In the genomic region with DNA sequence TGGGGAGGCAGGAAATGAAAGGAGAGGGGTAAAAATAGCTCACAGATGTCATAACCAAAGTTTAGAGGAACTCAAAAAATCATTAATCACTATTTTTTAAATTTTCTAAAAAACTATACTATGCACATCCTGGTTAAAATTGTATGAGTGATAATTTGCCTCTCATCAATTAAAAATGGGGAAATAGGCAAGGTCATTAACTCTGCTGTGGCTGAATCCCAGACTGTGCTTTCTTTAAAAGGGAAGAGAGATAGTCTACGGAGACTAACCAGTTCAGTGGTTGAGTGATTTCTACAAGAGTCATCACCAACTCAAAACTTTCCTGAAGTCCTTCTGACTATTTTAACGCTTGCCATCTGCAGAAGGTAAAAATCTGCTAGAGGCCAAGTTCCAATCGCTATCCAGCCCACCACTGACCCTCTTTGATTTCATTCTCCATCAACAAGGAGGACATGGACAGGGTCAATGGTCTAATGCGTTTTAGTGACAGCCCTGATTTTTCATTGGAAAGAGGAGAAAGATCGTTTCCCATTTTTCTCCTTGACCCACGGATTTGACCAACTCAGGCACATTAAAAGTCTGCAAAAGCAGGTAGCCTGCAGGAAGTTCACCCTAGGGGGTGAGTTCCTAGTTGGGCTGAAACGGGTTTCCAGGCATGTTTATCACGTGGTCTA, we compare ENCODE assay signal across 8 cellular contexts. TPM values are rescaled to one million over a fixed set of nuclear protein-coding genes. Genes with fewer than 3 reads are reported as not detected.
DNase-seq lines count a peak whose midpoint lies in the region; ATAC-seq and TF ChIP-seq lines count a peak whose summit lies in the region.

No MANE protein-coding gene starts in this region.

- 10 to 13% methylated on average over 8 of the region's 8 CpGs for WGBS in esophagus squamous epithelium, 2 donors

- H3K36me3 ChIP-seq in ACC112 (ENCODE audit: insufficient read depth, low read length) (peaks cover 5% of the 10 kb centered on the region), esophagus squamous epithelium (no peaks in the 10 kb centered on the region)

- peak; percentile 23 for ATAC-seq in GM18867 (IDR thresholded peaks at IDR 0.05; ENCODE audit: unreplicated experiment)
- peak; percentile 4 for ATAC-seq in HG03060 (IDR thresholded peaks at IDR 0.05; ENCODE audit: low read depth, unreplicated experiment)
- ATAC-seq in omental fat pad (ENCODE audit: low FRiP score): peak; percentile 42

- H3K27ac ChIP-seq in ACC112 (ENCODE audit: low read depth, low read length): peak overlapping the region; percentile 82
- H3K27ac ChIP-seq in esophagus squamous epithelium: peak overlapping the region; percentile 87 to 98 (median 97)

- H3K9me3 ChIP-seq in esophagus squamous epithelium: no peaks in the 10 kb centered on the region

- peak overlapping the region; percentile 49 for H2AFZ ChIP-seq in ACC112 (ENCODE audit: low read length, unreplicated experiment)

- H3K4me1 ChIP-seq in ACC112 (ENCODE audit: control insufficient read depth, insufficient read depth, low read length, unreplicated experiment): peaks cover 26% of the 10 kb centered on the region
- H3K4me1 ChIP-seq in esophagus squamous epithelium: peaks cover 0 to 51% (median 3%) of the 10 kb centered on the region in 3 donors

- TF ChIP-seq CTCF in esophagus squamous epithelium (IDR thresholded peaks at IDR 0.05): no peak
- no peak for TF ChIP-seq CTCF in omental fat pad (IDR thresholded peaks at IDR 0.05)
- TF ChIP-seq CTCF in GM10248 (IDR thresholded peaks at IDR 0.05; ENCODE audit: control extremely low read depth, extremely low read depth, low read depth, missing control alignments): no peak

- DNase-seq in RPMI8226 (peak; percentile 5), esophagus squamous epithelium (lab: John Stamatoyannopoulos, UW) (no peak), omental fat pad (ENCODE audit: low spot score) (no peak), GM10248 (ENCODE audit: extremely low spot score) (no peak), GM19238 (ENCODE audit: insufficient read length, low spot score) (no peak)

- no peaks in the 10 kb centered on the region for H3K27me3 ChIP-seq in ACC112 (ENCODE audit: insufficient read depth, low read length)
- H3K27me3 ChIP-seq in esophagus squamous epithelium: no peaks in the 10 kb centered on the region

- H3K4me3 ChIP-seq in ACC112 (ENCODE audit: low read depth, low read length): peak overlapping the region; percentile 84
- H3K4me3 ChIP-seq in esophagus squamous epithelium: peak overlapping the region; percentile 74 to 100 (median 97)

- H3K79me2 ChIP-seq in ACC112 (ENCODE audit: control insufficient read depth, insufficient read depth, low read length, unreplicated experiment): peaks cover 59% of the 10 kb centered on the region

- no peak for TF ChIP-seq POLR2A in esophagus squamous epithelium (IDR thresholded peaks at IDR 0.05)

- POLR2A ChIA-PET in GM10248 (lab: Yijun Ruan, JAX): no interaction called here

- CTCF ChIA-PET in GM10248 (lab: Yijun Ruan, JAX): no interaction called here

- intact Hi-C loops in esophagus squamous epithelium (cut with DNase I): no loop called here

RNA-seq across cellular contexts. Expression of a gene that starts 0.8 kb away (rescaled TPM):
- total RNA-seq in esophagus squamous epithelium (10 to 100 TPM; 29.4 to 55.4 (median 38.8) TPM), omental fat pad (10 to 100 TPM; 37.5 to 52.2 (median 42.1) TPM)
